In genomic region chr19:46660008-46660517, GRCh38 we compare ENCODE assay signal across 9 cellular contexts. TPM values are rescaled to one million over a fixed set of nuclear protein-coding genes. Genes with fewer than 3 reads are reported as not detected.
DNase-seq lines count a peak whose midpoint lies in the region; ATAC-seq and TF ChIP-seq lines count a peak whose summit lies in the region.
"Had no signal": no experiment of that assay in that cellular context is flagged by ENCODE, and none has a peak within 500 bp of the region (broad histone marks: within the 10 kb centered on the region; RNA-seq: fewer than 3 reads in every experiment).

No MANE protein-coding gene starts in this region.

- peaks cover 4 to 40% (median 16%) of the 10 kb centered on the region in 4 donors for H3K4me1 ChIP-seq in transverse colon

- peaks cover 16% of the 10 kb centered on the region for H3K27me3 Mint-ChIP-seq in memory B cell

- in situ Hi-C loops in astrocyte of the spinal cord (cut with HindIII; ENCODE audit: low sequenced_read_pairs) (no loop called here), transverse colon (cut with MboI; ENCODE audit: low pct_ligation_motif_present in 1 of 4, low pct_unique_long_range_greater_than_20kb in 1 of 4, low sequenced_read_pairs in 3 of 4) (loop anchor here in 2 of 4 donors (5.0 kb wide), 2 partner anchors 43 to 48 kb away; no protein-coding TSS in a partner anchor)

- H3K27ac ChIP-seq in transverse colon, result peak overlapping the region; percentile 69 to 94 (median 82)
- no peak overlapping the region for H3K27ac ChIP-seq in RWPE1
- H3K27ac ChIP-seq: epithelial cell of prostate had no signal

- no peak for ATAC-seq in memory B cell (ENCODE audit: low read depth)
- ATAC-seq in GM19463 (IDR thresholded peaks at IDR 0.05; ENCODE audit: unreplicated experiment), result no peak
- no peak for ATAC-seq in GM18505 (IDR thresholded peaks at IDR 0.05; ENCODE audit: unreplicated experiment)

- peak overlapping the region; percentile 65 for H3K4me3 Mint-ChIP-seq in memory B cell

- H3K9me3 ChIP-seq in transverse colon, result no peaks in the 10 kb centered on the region

- peak overlapping the region; percentile 38 for H3K4me3 ChIP-seq in astrocyte of the spinal cord (ENCODE audit: low read depth, low read length)
- H3K4me3 ChIP-seq in transverse colon, result peak overlapping the region; percentile 44 to 58 (median 56)

- no peaks in the 10 kb centered on the region for H3K9me3 Mint-ChIP-seq in memory B cell

- POLR2A ChIA-PET in RWPE1 (lab: Yijun Ruan, JAX; ENCODE audit: low non-redundant PET), result no interaction called here

- intact Hi-C loops in transverse colon (cut with DNase I; ENCODE audit: low total_unique reads), result loop anchor here (5.0 kb wide), 1 partner anchor 58 kb away; the partner anchor contains the start of gene CALM3

- H3K36me3 Mint-ChIP-seq in memory B cell, result no peaks in the 10 kb centered on the region

- no peak overlapping the region for H3K27ac Mint-ChIP-seq in memory B cell

- peaks cover 12% of the 10 kb centered on the region for H3K4me1 Mint-ChIP-seq in memory B cell

- DNase-seq in stimulated activated CD4-positive, alpha-beta T cell treated with anti-CD3 and anti-CD28 coated beads, Interleukin-1b, Interleukin-23, amount 100 ng/mL, for 48 hours, result peak; percentile 4
- DNase-seq in stimulated activated CD4-positive, alpha-beta T cell treated with anti-CD3 and anti-CD28 coated beads, Interleukin-2, amount 100 ng/mL, for 48 hours, result no peak
- DNase-seq in astrocyte of the spinal cord (ENCODE audit: low read depth, low spot score) (no peak), memory B cell (ENCODE audit: low spot score in 2 of 2) (no peak), transverse colon (no peak), RWPE1 (ENCODE audit: low spot score) (no peak)

- peaks cover 32% of the 10 kb centered on the region for H3K27me3 ChIP-seq in transverse colon

- CTCF ChIA-PET in RWPE1 (lab: Yijun Ruan, JAX), result interaction anchor here (0.6 to 1.6 kb wide), 3 partner anchors 23 to 260 kb away, joined by 3 to 4 read pairs (median 3); no protein-coding TSS in a partner anchor

- 0 to 9% methylated on average over 2 to 14 of the region's 14 CpGs for WGBS in transverse colon (ENCODE audit: low coverage in 1 of 2), 2 donors

- TF ChIP-seq CTCF in astrocyte of the spinal cord (IDR thresholded peaks at IDR 0.05; ENCODE audit: low read depth, low read length) (no peak), transverse colon (IDR thresholded peaks at IDR 0.05) (no peak), RWPE1 (conservative IDR thresholded peaks at IDR 0.05; ENCODE audit: low read depth) (no peak)

- no peaks in the 10 kb centered on the region for H3K36me3 ChIP-seq in transverse colon

- TF ChIP-seq EP300 in transverse colon (IDR thresholded peaks at IDR 0.05; ENCODE audit: low read depth), result no peak

- TF ChIP-seq POLR2A in transverse colon (IDR thresholded peaks at IDR 0.05) (no peak), GM18505 (IDR thresholded peaks at IDR 0.05; ENCODE audit: borderline replicate concordance, extremely low read depth, insufficient read depth, insufficient read length) (no peak)

RNA-seq across cellular contexts. Expression of gene DACT3, which starts 0.9 kb away (rescaled TPM):
- 10 to 100 TPM in 1 of 4 donors, 1 to 10 TPM in 3; 5.3 to 27.1 (median 7.5) TPM for total RNA-seq in transverse colon

RNA-seq across cellular contexts. Expression of gene GNG8, which starts 24.1 kb away (rescaled TPM):
- not detected for total RNA-seq in transverse colon

RNA-seq across cellular contexts. Expression of gene PTGIR, which starts 35.2 kb away (rescaled TPM):
- total RNA-seq in transverse colon, result 1 to 10 TPM in 2 of 4 donors, under 1 TPM in 1, not detected in 1; 0.55 to 2.4 (median 2.2) TPM

RNA-seq across cellular contexts. Expression of gene PRKD2, which starts 56.9 kb away (rescaled TPM):
- 100 to 1,000 TPM in 1 of 4 donors, 10 to 100 TPM in 3; 40.1 to 201 (median 53.5) TPM for total RNA-seq in transverse colon

RNA-seq across cellular contexts. Expression of gene CALM3, which starts 58.9 kb away (rescaled TPM):
- total RNA-seq in transverse colon, result 100 to 1,000 TPM; 160 to 923 (median 194) TPM
